In genomic region chr2:24049485-24050021, GRCh38 we compare ENCODE assay signal across 8 cellular contexts. TPM values are rescaled to one million over a fixed set of nuclear protein-coding genes. Genes with fewer than 3 reads are reported as not detected.
DNase-seq lines count a peak whose midpoint lies in the region; ATAC-seq and TF ChIP-seq lines count a peak whose summit lies in the region.

Gene FKBP1B, plus strand, starts transcription at chr2:24049741. Its CDS starts 109 bp downstream, at chr2:24049850.

- H3K9ac ChIP-seq in neural progenitor cell = peak within 1 kb of the TSS; percentile 29

- H3K27ac Mint-ChIP-seq in neural progenitor cell = no peak within 1 kb of the TSS

- H3K36me3 Mint-ChIP-seq in neural progenitor cell = no peaks in the 10 kb centered on the region

- no peak within 1 kb of the TSS for H3K4me3 Mint-ChIP-seq in neural progenitor cell

- H3K27me3 ChIP-seq in neural progenitor cell (peaks cover 4% of the 10 kb centered on the region), thyroid gland (no peaks in the 10 kb centered on the region)

- H3K27ac ChIP-seq in neural progenitor cell (no peak within 1 kb of the TSS), thyroid gland (peak within 1 kb of the TSS in 2 of 3 donors; percentile 56 to 61)

- H3K36me3 ChIP-seq in neural progenitor cell = no peaks in the 10 kb centered on the region
- H3K36me3 ChIP-seq in thyroid gland = no peaks in the 10 kb centered on the region

- ATAC-seq in Right ventricle myocardium inferior (peak; percentile 36), GM19328 (IDR thresholded peaks at IDR 0.05; ENCODE audit: unreplicated experiment) (no peak)

- peak within 1 kb of the TSS; percentile 69 for H3K4me3 ChIP-seq in neural progenitor cell
- H3K4me3 ChIP-seq in thyroid gland (replicated peaks in 1 of 3) = peak within 1 kb of the TSS; percentile 67 to 79 (median 77)

- TF ChIP-seq POLR2A in thyroid gland (IDR thresholded peaks at IDR 0.05) = peak in 1 of 2 donors; percentile 69

- H3K4me1 Mint-ChIP-seq in neural progenitor cell = peaks cover 18% of the 10 kb centered on the region

- TF ChIP-seq CTCF in neural progenitor cell (IDR thresholded peaks at IDR 0.05) (no peak), thyroid gland (IDR thresholded peaks at IDR 0.05) (no peak)

- 1 to 2% methylated on average over 5 to 14 of the region's 52 CpGs for WGBS in thyroid gland, 2 donors

- peak within 1 kb of the TSS; percentile 83 for H3K4me2 ChIP-seq in neural progenitor cell

- peaks cover 3% of the 10 kb centered on the region for H3K27me3 Mint-ChIP-seq in neural progenitor cell (ENCODE audit: insufficient read depth, low read depth)

- no peaks in the 10 kb centered on the region for H3K9me3 Mint-ChIP-seq in neural progenitor cell

- peak; percentile 73 for DNase-seq in Right ventricle myocardium inferior (ENCODE audit: missing footprints)
- no peak for DNase-seq in cardiac septum (ENCODE audit: low spot score)
- peak; percentile 92 for DNase-seq in NCI-H748 treated with DMSO at 0.1 percent for 48 hours (lab: John Stamatoyannopoulos, UW)
- DNase-seq in activated T-helper 1 cell treated with Interleukin-2 at 50 U/mL for 16 hours (ENCODE audit: low read depth) = peak; percentile 29
- peak; percentile 13 for DNase-seq in fibroblast of the conjunctiva (ENCODE audit: low read depth)
- peak; percentile 92 for DNase-seq in neural progenitor cell (ENCODE audit: low spot score)
- peak; percentile 59 to 67 for DNase-seq in thyroid gland

- no peaks in the 10 kb centered on the region for H3K9me3 ChIP-seq in neural progenitor cell (ENCODE audit: low read depth)
- no peaks in the 10 kb centered on the region for H3K9me3 ChIP-seq in thyroid gland

- intact Hi-C loops in Right ventricle myocardium inferior (cut with DNase I) (no loop called here), cardiac septum (cut with DNase I) (loop anchor here (10.0 kb wide), 1 partner anchor 125 kb away; the partner anchor contains the start of gene ATAD2B), thyroid gland (cut with DNase I) (no loop called here)

- peak within 1 kb of the TSS; percentile 64 for H2AFZ ChIP-seq in neural progenitor cell (replicated peaks)

- H3K79me2 ChIP-seq in neural progenitor cell (ENCODE audit: low read depth) = peaks cover 24% of the 10 kb centered on the region

- no peaks in the 10 kb centered on the region for H4K20me1 ChIP-seq in neural progenitor cell (ENCODE audit: low read depth)

- H3K4me1 ChIP-seq in neural progenitor cell (peaks cover 9% of the 10 kb centered on the region), thyroid gland (peaks cover 8 to 18% of the 10 kb centered on the region in 2 donors)

- H3F3A ChIP-seq in neural progenitor cell (ENCODE audit: low read depth) = peaks cover 30% of the 10 kb centered on the region

RNA-seq across cellular contexts. Expression of gene FKBP1B, which starts in this region (rescaled TPM):
- total RNA-seq in Right ventricle myocardium inferior (3.1 TPM), cardiac septum (2.0 TPM), neural progenitor cell (ENCODE audit: low replicate concordance) (46.0 and 58.6 TPM in 2 replicates), thyroid gland (10 to 100 TPM in 1 of 4 donors, 1 to 10 TPM in 3; 5.8 to 15.5 (median 6.4) TPM)
